In genomic region chr4:1417522-1418390, GRCh38 we compare ENCODE assay signal across 21 cellular contexts. TPM values are rescaled to one million over a fixed set of nuclear protein-coding genes. Genes with fewer than 3 reads are reported as not detected.
A peak's percentile ranks its signal among the peaks of the same experiment; 100 is the strongest.
DNase-seq lines count a peak whose midpoint lies in the region; ATAC-seq, FAIRE-seq and TF ChIP-seq lines count a peak whose summit lies in the region.
"Had no signal": no experiment of that assay in that cellular context is flagged by ENCODE, and none has a peak within 500 bp of the region (broad histone marks: within the 10 kb centered on the region; RNA-seq: fewer than 3 reads in every experiment).

No MANE protein-coding gene starts in this region.

- H3K79me2 ChIP-seq in HepG2 (ENCODE audit: insufficient read depth, low read length): no peaks in the 10 kb centered on the region

- H2AFZ ChIP-seq in HepG2 (ENCODE audit: low read length): no peak overlapping the region

- WGBS in HepG2 (ENCODE audit: low lambda C conversion rate): 48% methylated on average over 29 of the region's 33 CpGs

- peak; percentile 92 for ATAC-seq in HepG2
- no peak for ATAC-seq in HG03571 (IDR thresholded peaks at IDR 0.05; ENCODE audit: unreplicated experiment)
- no peak for ATAC-seq in GM18520 (IDR thresholded peaks at IDR 0.05; ENCODE audit: unreplicated experiment)
- ATAC-seq: left lobe of liver, psoas muscle had no signal

- CTCF ChIA-PET in HepG2 (lab: Yijun Ruan, JAX; ENCODE audit: low intra/inter-chr PET ratio, low total read pairs): no interaction called here

- intact Hi-C loops in HepG2 (cut with micrococcal nuclease; ENCODE audit: unreplicated experiment): no loop called here

- H3K4me3 ChIP-seq in HepG2 (replicated peaks in 1 of 3; ENCODE audit: insufficient read depth in 1 of 3, low read depth in 2 of 3, low read length in 3 of 3): no peak overlapping the region
- H3K4me3 ChIP-seq: psoas muscle had no signal

- in situ Hi-C loops in HepG2 (cut with HindIII; ENCODE audit: extremely low pct_ligation_motif_present, low pct_unique_long_range_greater_than_20kb): no loop called here

- peaks cover 0 to 33% of the 10 kb centered on the region in 2 experiments; a peak in 4 of 5 replicates for H3K27me3 ChIP-seq in HepG2 (ENCODE audit: control insufficient read depth in 1 of 2, insufficient read depth in 2 of 2, low read length in 2 of 2)

- no peak for TF ChIP-seq POLR2A in HepG2 (IDR thresholded peaks at IDR 0.05; ENCODE audit: insufficient read depth in 1 of 2, low read depth in 2 of 2, low read length in 2 of 2)

- DNase-seq in COLO668 (lab: John Stamatoyannopoulos, UW; ENCODE audit: unreplicated experiment): peak; percentile 31
- DNase-seq in DMS53 treated with DMSO at 0.1 percent for 48 hours (lab: John Stamatoyannopoulos, UW; ENCODE audit: unreplicated experiment): peak; percentile 42
- DNase-seq in HepG2 (ENCODE audit: low spot score): peak; percentile 29
- DNase-seq in NCI-H146 (lab: John Stamatoyannopoulos, UW): no peak
- no peak for DNase-seq in nucleus accumbens (lab: John Stamatoyannopoulos, UW)
- DNase-seq: activated CD4-positive, alpha-beta T cell treated with anti-CD3 and anti-CD28 coated beads, Interleukin-2, amount 50 U/mL, for 1 hour; caudate nucleus; DMS79; NCI-H1105; psoas muscle; stimulated activated CD4-positive, alpha-beta T cell treated with anti-CD3 and anti-CD28 coated beads, Interleukin-12 subunit alpha, Interleukin-12 subunit beta, amount 100 ng/mL, for 4 hours; stimulated activated naive CD4-positive, alpha-beta T cell treated with Interleukin-2 at 50 U/mL for 16 hours had no signal

- TF ChIP-seq CTCF in VCaP (conservative IDR thresholded peaks at IDR 0.05): peak; percentile 23
- TF ChIP-seq CTCF in HepG2 (CRISPR knock-in tag; IDR thresholded peaks at IDR 0.05): no peak

- no peak for FAIRE-seq in HepG2 (lab: Jason Lieb, UNC)
- FAIRE-seq: GM18507 had no signal

- no peak overlapping the region for H3K9ac ChIP-seq in HepG2 (ENCODE audit: insufficient read depth, low read depth, low read length)

- BruUV-seq in HepG2 (replicated peaks; lab: Mats Ljungman, UMichigan): no TSS peak

- H3K27ac ChIP-seq in VCaP (no peak overlapping the region), HepG2 (ENCODE audit: extremely low read length, insufficient read depth, low read length) (no peak overlapping the region)
- H3K27ac ChIP-seq: psoas muscle had no signal

- no peak for TF ChIP-seq RAD21 in HepG2 (CRISPR knock-in tag; IDR thresholded peaks at IDR 0.05)

- no peaks in the 10 kb centered on the region for H3K36me3 ChIP-seq in HepG2 (replicated peaks in 1 of 2; ENCODE audit: control insufficient read depth in 1 of 2, insufficient read depth in 2 of 2, low read length in 2 of 2)

- no peaks in the 10 kb centered on the region for H3K9me3 ChIP-seq in HepG2 (ENCODE audit: low read length)
- H3K9me3 ChIP-seq: psoas muscle had no signal

- no peak for TF ChIP-seq EP300 in HepG2 (IDR thresholded peaks at IDR 0.05; ENCODE audit: low read depth in 2 of 2, low read length in 2 of 2)
- TF ChIP-seq EP300 in HepG2 (CRISPR knock-in tag; IDR thresholded peaks at IDR 0.05; ENCODE audit: borderline replicate concordance): no peak

- no peaks in the 10 kb centered on the region for H3K4me1 ChIP-seq in HepG2 (ENCODE audit: insufficient read depth, low read length)
- H3K4me1 ChIP-seq: psoas muscle had no signal

- no peaks in the 10 kb centered on the region for H4K20me1 ChIP-seq in HepG2 (ENCODE audit: insufficient read depth, low read length)

- H3K4me2 ChIP-seq in HepG2 (ENCODE audit: low read depth, low read length): no peak overlapping the region

- POLR2A ChIA-PET in HepG2 (lab: Yijun Ruan, JAX): no interaction called here

TF ChIP-seq in HepG2, 621 proteins besides CTCF, POLR2A, EP300 and RAD21:
- TF ChIP-seq SIX4 (CRISPR knock-in tag; IDR thresholded peaks at IDR 0.05) (no peak), GRHL1 (CRISPR knock-in tag; conservative IDR thresholded peaks at IDR 0.05) (no peak), HDAC1 (CRISPR knock-in tag; IDR thresholded peaks at IDR 0.05) (no peak), NFE2 (CRISPR knock-in tag; IDR thresholded peaks at IDR 0.05) (no peak), ONECUT2 (CRISPR knock-in tag; IDR thresholded peaks at IDR 0.05) (no peak), FOXC1 (CRISPR knock-in tag; IDR thresholded peaks at IDR 0.05; ENCODE audit: borderline replicate concordance) (no peak)

RNA-seq across cellular contexts. Expression of gene NKX1-1, which starts 11.5 kb away (rescaled TPM):
- total RNA-seq in HepG2 (2016; rRNA removed; fragmentation: Illumina TruSeq; extraction: Trizol): not detected in 2 replicates
- not detected in 2 replicates for total RNA-seq in HepG2 (2016; cell fraction: cytosol; rRNA removed; fragmentation: Illumina TruSeq; extraction: Trizol; ENCODE audit: low read depth)
- total RNA-seq in HepG2 (2016; cell fraction: insoluble cytoplasmic fraction; rRNA removed; fragmentation: Illumina TruSeq; extraction: Trizol): not detected in 2 replicates
- total RNA-seq in HepG2 (2016; cell fraction: membrane; rRNA removed; fragmentation: Illumina TruSeq; extraction: Trizol): not detected in 2 replicates
- not detected in 2 replicates for total RNA-seq in HepG2 (2016; cell fraction: nucleus; rRNA removed; fragmentation: Illumina TruSeq; extraction: Trizol)
- not detected in 2 replicates for polyA plus RNA-seq in HepG2 (2011; rRNA removed)
- not detected in 2 replicates for polyA plus RNA-seq in HepG2 (2011; cell fraction: cytosol; rRNA removed)
- polyA plus RNA-seq in HepG2 (2011; cell fraction: nucleus; rRNA removed): not detected in 2 replicates
- not detected in 2 replicates for polyA plus RNA-seq in HepG2 (2012)
- polyA plus RNA-seq in HepG2 (2016; cell fraction: cytosol; fragmentation: Illumina TruSeq; extraction: Trizol; ENCODE audit: low read depth): not detected in 2 replicates
- polyA plus RNA-seq in HepG2 (2016; cell fraction: insoluble cytoplasmic fraction; fragmentation: Illumina TruSeq; extraction: Trizol; ENCODE audit: low read depth): not detected in 2 replicates
- not detected in 2 replicates for polyA plus RNA-seq in HepG2 (2016; cell fraction: membrane; fragmentation: Illumina TruSeq; extraction: Trizol; ENCODE audit: low read depth)
- not detected in 2 replicates for polyA plus RNA-seq in HepG2 (2016; cell fraction: nucleus; fragmentation: Illumina TruSeq; extraction: Trizol; ENCODE audit: insufficient read depth, low read depth)
- polyA minus RNA-seq in HepG2 (2011; rRNA and poly(A)+ RNA removed; ENCODE audit: low replicate concordance): not detected in 2 replicates
- polyA minus RNA-seq in HepG2 (2011; cell fraction: cytosol; rRNA and poly(A)+ RNA removed): not detected in 2 replicates
- polyA minus RNA-seq in HepG2 (2011; cell fraction: nucleus; rRNA and poly(A)+ RNA removed): not detected in 2 replicates
- total RNA-seq: activated T-helper 1 cell treated with anti-CD3 and anti-CD28 coated beads, Interleukin-12 subunit alpha, Interleukin-12 subunit beta, Interleukin-2, Interleukin-4 antibody, amounts not matched to agents 30 ng/mL and 10 ng/mL and 1 ng/mL, durations not matched to agents 14 hours and 24 hours and 36 hours; left lobe of liver; psoas muscle; SK-MEL-5; ureter had no signal
- polyA plus RNA-seq: CD14-positive monocyte, psoas muscle had no signal

Comparison
In these comparisons a context has a peak if more than half of its experiments do, and no peak if none do; other contexts are left out.
1. DNase-seq: peak in COLO668 (single experiment), DMS53 treated with DMSO at 0.1 percent for 48 hours (single experiment) and HepG2 (single experiment); none in NCI-H146 (single experiment) and nucleus accumbens (0 of 56).